In the genomic region with DNA sequence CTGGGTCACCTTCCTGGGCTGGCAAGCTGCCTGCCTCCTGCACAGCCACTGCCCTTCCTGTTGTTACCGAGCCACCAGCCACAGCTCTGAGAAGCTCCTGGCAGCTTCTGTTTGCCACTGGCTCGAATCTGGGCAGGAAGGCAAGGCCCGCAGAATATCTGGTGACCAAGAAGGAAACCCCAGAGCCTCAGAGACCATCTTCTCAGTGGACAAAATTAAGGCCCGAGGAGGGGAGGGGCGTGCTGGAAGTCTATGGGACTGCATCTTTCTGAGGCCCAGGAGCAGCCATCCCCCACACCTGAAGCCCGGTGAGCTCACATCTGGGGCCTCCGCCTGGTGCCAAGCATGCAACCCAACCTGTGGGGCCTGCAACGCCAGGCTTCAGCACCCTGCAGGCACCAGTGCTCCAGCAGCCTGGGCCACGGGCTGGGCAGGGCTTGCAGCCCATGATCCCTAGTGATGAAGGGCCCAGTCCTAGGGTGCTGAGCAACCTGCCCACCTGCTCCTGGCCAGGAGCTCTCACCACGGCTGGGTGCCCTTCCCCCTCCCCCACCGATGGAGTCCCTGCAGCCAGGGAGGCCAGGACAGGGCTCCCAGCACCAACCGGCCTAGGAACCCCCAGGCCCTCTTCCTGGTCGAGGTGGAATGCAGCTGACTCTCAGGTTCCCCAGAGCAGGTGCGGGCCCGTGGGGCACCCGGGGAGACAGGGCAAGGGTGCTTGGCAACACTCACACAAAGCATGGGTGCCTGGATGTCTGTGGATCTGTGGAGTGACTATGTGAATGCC, we compare ENCODE assay signal across 6 cellular contexts. TPM values are rescaled to one million over a fixed set of nuclear protein-coding genes. Genes with fewer than 3 reads are reported as not detected.
DNase-seq lines count a peak whose midpoint lies in the region; ATAC-seq and TF ChIP-seq lines count a peak whose summit lies in the region.

No MANE protein-coding gene starts in this region.

- H3K27me3 Mint-ChIP-seq in CD8-positive, alpha-beta memory T cell = no peaks in the 10 kb centered on the region
- H3K27me3 Mint-ChIP-seq in activated CD8-positive, alpha-beta T cell treated with anti-CD3 and anti-CD28 coated beads for 36 hours = no peaks in the 10 kb centered on the region

- no peaks in the 10 kb centered on the region for H3K9me3 ChIP-seq in CD8-positive, alpha-beta memory T cell (ENCODE audit: low read length)
- H3K9me3 ChIP-seq in lung (ENCODE audit: control insufficient read depth in 2 of 2, insufficient read depth in 1 of 2, low read length in 1 of 2) = no peaks in the 10 kb centered on the region

- peak overlapping the region; percentile 66 to 92 (median 78) for H3K4me3 Mint-ChIP-seq in CD8-positive, alpha-beta memory T cell
- H3K4me3 Mint-ChIP-seq in activated CD8-positive, alpha-beta T cell treated with anti-CD3 and anti-CD28 coated beads for 36 hours = peak overlapping the region; percentile 77

- ATAC-seq in activated CD8-positive, alpha-beta T cell treated with anti-CD3 and anti-CD28 coated beads for 36 hours = no peak
- ATAC-seq in lung (ENCODE audit: insufficient read depth, low FRiP score) = no peak
- ATAC-seq in GM21381 (IDR thresholded peaks at IDR 0.05; ENCODE audit: unreplicated experiment) = no peak

- WGBS in lung, 2 donors = 38 to 66% methylated on average over 16 of the region's 16 CpGs

- no peaks in the 10 kb centered on the region for H3K9me3 Mint-ChIP-seq in CD8-positive, alpha-beta memory T cell
- no peaks in the 10 kb centered on the region for H3K9me3 Mint-ChIP-seq in activated CD8-positive, alpha-beta T cell treated with anti-CD3 and anti-CD28 coated beads for 36 hours

- peak in 1 of 5 donors; percentile 50 for DNase-seq in CD8-positive, alpha-beta memory T cell
- no peak for DNase-seq in activated CD8-positive, alpha-beta T cell treated with anti-CD3 and anti-CD28 coated beads for 36 hours
- no peak for DNase-seq in lung (ENCODE audit: low spot score)
- DNase-seq in NCI-H146 (lab: John Stamatoyannopoulos, UW) = no peak
- DNase-seq in KBM-7 = no peak

- H3K27ac Mint-ChIP-seq in CD8-positive, alpha-beta memory T cell = peak overlapping the region in 7 of 8 donors; percentile 11 to 87 (median 58)
- peak overlapping the region; percentile 20 for H3K27ac Mint-ChIP-seq in activated CD8-positive, alpha-beta T cell treated with anti-CD3 and anti-CD28 coated beads for 36 hours

- no peaks in the 10 kb centered on the region for H3K36me3 ChIP-seq in CD8-positive, alpha-beta memory T cell (ENCODE audit: insufficient read depth, low read length)
- H3K36me3 ChIP-seq in lung (ENCODE audit: control insufficient read depth in 2 of 2, insufficient read depth in 2 of 2, low read length in 2 of 2) = peaks cover 0 to 29% of the 10 kb centered on the region in 2 donors

- in situ Hi-C loops in KBM-7 (cut with MboI; ENCODE audit: low pct_unique_long_range_greater_than_20kb, low sequenced_read_pairs) = no loop called here

- peak overlapping the region; percentile 79 for H3K27ac ChIP-seq in CD8-positive, alpha-beta memory T cell (ENCODE audit: low read depth, low read length)
- peak overlapping the region; percentile 76 to 85 for H3K27ac ChIP-seq in lung (ENCODE audit: low read depth in 1 of 2, low read length in 1 of 2)

- POLR2A ChIA-PET in CD8-positive, alpha-beta memory T cell (lab: Charles Lee) = interaction anchor here (0.7 kb wide), 1 partner anchor 85 kb away, joined by 4 read pairs; no protein-coding TSS in a partner anchor
- POLR2A ChIA-PET in activated CD8-positive, alpha-beta T cell treated with anti-CD3 and anti-CD28 coated beads for 36 hours (lab: Charles Lee) = interaction anchor here (1.2 to 2.2 kb wide), 7 partner anchors 10 to 82 kb away, joined by 3 to 10 read pairs (median 4); a partner anchor contains a TSS

- peak overlapping the region; percentile 69 for H3K4me3 ChIP-seq in CD8-positive, alpha-beta memory T cell (ENCODE audit: low read length)
- peak overlapping the region; percentile 60 for H3K4me3 ChIP-seq in lung

- intact Hi-C loops in activated CD8-positive, alpha-beta T cell treated with anti-CD3 and anti-CD28 coated beads for 36 hours (cut with micrococcal nuclease) = no loop called here

- H3K4me1 Mint-ChIP-seq in CD8-positive, alpha-beta memory T cell = peaks cover 21 to 47% (median 33%) of the 10 kb centered on the region in 3 donors
- peaks cover 27% of the 10 kb centered on the region for H3K4me1 Mint-ChIP-seq in activated CD8-positive, alpha-beta T cell treated with anti-CD3 and anti-CD28 coated beads for 36 hours (ENCODE audit: low read depth)

- no peaks in the 10 kb centered on the region for H3K27me3 ChIP-seq in CD8-positive, alpha-beta memory T cell (ENCODE audit: insufficient read depth, low read length, poor library complexity, severe bottlenecking)
- H3K27me3 ChIP-seq in lung (ENCODE audit: control insufficient read depth, insufficient read depth) = no peaks in the 10 kb centered on the region

- H3K4me1 ChIP-seq in CD8-positive, alpha-beta memory T cell (ENCODE audit: insufficient read depth, low read length) = peaks cover 32% of the 10 kb centered on the region
- H3K4me1 ChIP-seq in lung (ENCODE audit: control insufficient read depth in 2 of 2, insufficient read depth in 2 of 2, low read length in 2 of 2) = peaks cover 0 to 23% of the 10 kb centered on the region in 2 donors

- TF ChIP-seq CTCF in activated CD8-positive, alpha-beta T cell treated with anti-CD3 and anti-CD28 coated beads for 36 hours (IDR thresholded peaks at IDR 0.05) = no peak
- no peak for TF ChIP-seq CTCF in lung (IDR thresholded peaks at IDR 0.05; ENCODE audit: control extremely low read depth, extremely low read depth)

- CTCF ChIA-PET in CD8-positive, alpha-beta memory T cell (lab: Charles Lee) = interaction anchor here (1.0 kb wide), 2 partner anchors 16 to 203 kb away, joined by 3 to 4 read pairs; no protein-coding TSS in a partner anchor
- CTCF ChIA-PET in activated CD8-positive, alpha-beta T cell treated with anti-CD3 and anti-CD28 coated beads for 36 hours (lab: Charles Lee) = interaction anchor here (2.2 kb wide), 1 partner anchor 47 kb away, joined by 8 read pairs; no protein-coding TSS in a partner anchor

- peaks cover 0 to 22% (median 0%) of the 10 kb centered on the region in 3 donors for H3K36me3 Mint-ChIP-seq in CD8-positive, alpha-beta memory T cell
- H3K36me3 Mint-ChIP-seq in activated CD8-positive, alpha-beta T cell treated with anti-CD3 and anti-CD28 coated beads for 36 hours (ENCODE audit: low read depth) = peaks cover 4% of the 10 kb centered on the region

RNA-seq across cellular contexts. Expression of a gene that starts 0.9 kb away (rescaled TPM):
- total RNA-seq in CD8-positive, alpha-beta memory T cell = 10 to 100 TPM; 17.6 to 18.3 TPM
- 23.6 TPM for polyA plus RNA-seq in CD8-positive, alpha-beta memory T cell
- total RNA-seq in activated CD8-positive, alpha-beta T cell treated with anti-CD3 and anti-CD28 coated beads for 36 hours = 10 to 100 TPM in 1 of 2 experiments, 1 to 10 TPM in 1; 8.4 to 11.0 TPM
- total RNA-seq in lung = 10 to 100 TPM; 14.2 to 24.2 TPM
- 10 to 100 TPM; 10.9 to 32.0 TPM for polyA plus RNA-seq in lung

RNA-seq across cellular contexts. Expression of a gene that starts 1.0 kb away (rescaled TPM):
- 100 to 1,000 TPM; 117 to 118 TPM for total RNA-seq in CD8-positive, alpha-beta memory T cell
- polyA plus RNA-seq in CD8-positive, alpha-beta memory T cell = 70.5 TPM
- total RNA-seq in activated CD8-positive, alpha-beta T cell treated with anti-CD3 and anti-CD28 coated beads for 36 hours = 100 to 1,000 TPM; 110 to 122 TPM
- 100 to 1,000 TPM in 1 of 2 donors, 10 to 100 TPM in 1; 89.8 to 102 TPM for total RNA-seq in lung
- polyA plus RNA-seq in lung = 100 to 1,000 TPM in 1 of 2 donors, 10 to 100 TPM in 1; 91.2 to 130 TPM

RNA-seq across cellular contexts. Expression of a gene that starts 5.6 kb away (rescaled TPM):
- under 1 TPM; 0.53 to 0.62 TPM for total RNA-seq in CD8-positive, alpha-beta memory T cell
- polyA plus RNA-seq in CD8-positive, alpha-beta memory T cell = 0.28 TPM
- total RNA-seq in activated CD8-positive, alpha-beta T cell treated with anti-CD3 and anti-CD28 coated beads for 36 hours = under 1 TPM; 0.13 to 0.14 TPM
- 1 to 10 TPM in 1 of 2 donors, under 1 TPM in 1; 0.67 to 1.3 TPM for total RNA-seq in lung
- polyA plus RNA-seq in lung = under 1 TPM; 0.13 to 0.43 TPM

RNA-seq across cellular contexts. Expression of a gene that starts 17.1 kb away (rescaled TPM):
- 10 to 100 TPM; 32.9 to 34.3 TPM for total RNA-seq in CD8-positive, alpha-beta memory T cell
- polyA plus RNA-seq in CD8-positive, alpha-beta memory T cell = 22.0 TPM
- total RNA-seq in activated CD8-positive, alpha-beta T cell treated with anti-CD3 and anti-CD28 coated beads for 36 hours = 10 to 100 TPM; 23.9 to 25.4 TPM
- total RNA-seq in lung = 10 to 100 TPM; 11.3 to 21.1 TPM
- 10 to 100 TPM; 16.1 to 23.7 TPM for polyA plus RNA-seq in lung

RNA-seq across cellular contexts. Expression of a gene that starts 17.8 kb away (rescaled TPM):
- total RNA-seq in CD8-positive, alpha-beta memory T cell = 10 to 100 TPM; 36.4 to 38.8 TPM
- polyA plus RNA-seq in CD8-positive, alpha-beta memory T cell = 6.9 TPM
- 10 to 100 TPM; 41.1 to 42.5 TPM for total RNA-seq in activated CD8-positive, alpha-beta T cell treated with anti-CD3 and anti-CD28 coated beads for 36 hours
- total RNA-seq in lung = 10 to 100 TPM; 33.6 to 62.8 TPM
- polyA plus RNA-seq in lung = 10 to 100 TPM; 18.7 to 42.0 TPM
